Comparison of ENCODE assay signal across 22 cellular contexts in the genomic region with DNA sequence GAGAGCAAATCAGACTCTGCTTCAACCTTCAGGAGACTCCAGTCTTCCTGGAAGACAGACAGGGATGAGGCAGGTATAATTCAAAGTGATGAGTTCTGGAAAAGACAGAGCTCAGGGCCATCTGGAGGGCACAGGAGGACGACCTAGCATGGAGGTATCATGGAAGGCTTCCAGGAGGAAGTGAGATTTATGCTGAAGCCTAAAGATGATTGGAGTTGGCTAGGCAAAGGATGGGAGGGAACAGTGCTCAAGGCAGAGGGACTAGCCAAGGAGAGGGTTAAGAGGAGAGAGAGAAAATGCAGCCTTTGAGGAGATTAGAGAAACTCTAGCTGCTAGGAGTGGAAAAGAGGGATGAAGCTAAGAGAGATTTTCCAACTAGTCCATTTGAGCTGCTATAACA.
"Had no signal": no experiment of that assay in that cellular context is flagged by ENCODE, and none has a peak within 500 bp of the region (broad histone marks: within the 10 kb centered on the region; RNA-seq: fewer than 3 reads in every experiment).

No MANE protein-coding gene starts in this region.

- DNase-seq: colonic mucosa; cortex of kidney; effector CD8-positive, alpha-beta T cell; effector memory CD8-positive, alpha-beta T cell; foreskin keratinocyte; glutamatergic neuron; head of caudate nucleus; heart right ventricle; hippocampal formation; left cardiac atrium; left lung; left ventricle myocardium superior; lower lobe of right lung; mesenchymal stem cell; mucosa of descending colon had no signal

- H3K4me3 ChIP-seq: colonic mucosa, esophagus muscularis mucosa, heart right ventricle, left lung, lower lobe of right lung, mucosa of descending colon had no signal

- H3K27ac ChIP-seq: colonic mucosa, esophagus muscularis mucosa, foreskin keratinocyte, heart right ventricle, left lung, lower lobe of right lung had no signal

- FAIRE-seq: endothelial cell of umbilical vein, frontal cortex, islet of Langerhans, keratinocyte had no signal

- H3K36me3 Mint-ChIP-seq: mesothelial cell of epicardium had no signal

- H3K9me3 ChIP-seq: colonic mucosa, esophagus muscularis mucosa, heart right ventricle, left lung, lower lobe of right lung, mucosa of descending colon had no signal

- H3K36me3 ChIP-seq: colonic mucosa, esophagus muscularis mucosa, heart right ventricle, left lung, lower lobe of right lung had no signal

- H3K9me3 Mint-ChIP-seq: dendritic cell treated with granulocyte-macrophage colony-stimulating factor and Interleukin-4, amounts not matched to agents 40 ng/mL and 50 ng/mL, for 4 days; effector memory CD8-positive, alpha-beta T cell had no signal

- H3K4me1 ChIP-seq: colonic mucosa, esophagus muscularis mucosa, foreskin keratinocyte, heart right ventricle, left lung, lower lobe of right lung had no signal

- ATAC-seq: effector memory CD8-positive, alpha-beta T cell; foreskin keratinocyte; heart right ventricle; left cardiac atrium; left lung; left ventricle myocardium superior; lower lobe of right lung; mucosa of descending colon had no signal

- H3K27ac Mint-ChIP-seq: dendritic cell treated with granulocyte-macrophage colony-stimulating factor and Interleukin-4, amounts not matched to agents 40 ng/mL and 50 ng/mL, for 4 days; effector memory CD8-positive, alpha-beta T cell; mesothelial cell of epicardium had no signal

- H3K4me3 Mint-ChIP-seq: dendritic cell treated with granulocyte-macrophage colony-stimulating factor and Interleukin-4, amounts not matched to agents 40 ng/mL and 50 ng/mL, for 4 days; effector memory CD8-positive, alpha-beta T cell; mesothelial cell of epicardium had no signal

- H3K27me3 ChIP-seq: colonic mucosa, foreskin keratinocyte, left lung had no signal
